In genomic region chrX:154026136-154026806, GRCh38 we compare ENCODE assay signal across 20 cellular contexts. TPM values are rescaled to one million over a fixed set of nuclear protein-coding genes. Genes with fewer than 3 reads are reported as not detected.
A peak's percentile ranks its signal among the peaks of the same experiment; 100 is the strongest.
DNase-seq lines count a peak whose midpoint lies in the region; ATAC-seq and TF ChIP-seq lines count a peak whose summit lies in the region.
"Had no signal": no experiment of that assay in that cellular context is flagged by ENCODE, and none has a peak within 500 bp of the region (broad histone marks: within the 10 kb centered on the region; RNA-seq: fewer than 3 reads in every experiment).

No MANE protein-coding gene starts in this region.

- peaks cover 18% of the 10 kb centered on the region for H3K36me3 ChIP-seq in suprapubic skin
- H3K36me3 ChIP-seq in CD8-positive, alpha-beta memory T cell (ENCODE audit: insufficient read depth, low read length): no peaks in the 10 kb centered on the region

- H3K4me3 ChIP-seq in suprapubic skin (no peak overlapping the region), lower leg skin (ENCODE audit: low read depth, poor library complexity, severe bottlenecking) (no peak overlapping the region)
- H3K4me3 ChIP-seq in CD8-positive, alpha-beta memory T cell (ENCODE audit: low read length): no peak overlapping the region

- H3K9me3 Mint-ChIP-seq in brain: peaks cover 0 to 13% (median 0%) of the 10 kb centered on the region in 5 experiments
- H3K9me3 Mint-ChIP-seq in CD8-positive, alpha-beta memory T cell: no peaks in the 10 kb centered on the region

- 83% methylated on average over 15 of the region's 16 CpGs for whole genome bisulfite sequencing in suprapubic skin
- 49 to 77% methylated on average over 13 to 16 of the region's 16 CpGs for WGBS in lower leg skin, 2 donors

- TF ChIP-seq EP300 in suprapubic skin (IDR thresholded peaks at IDR 0.05): no peak

- peaks cover 21% of the 10 kb centered on the region for H3K4me1 ChIP-seq in suprapubic skin
- H3K4me1 ChIP-seq in CD8-positive, alpha-beta memory T cell (ENCODE audit: insufficient read depth, low read length): peaks cover 1% of the 10 kb centered on the region

- peak overlapping the region; percentile 62 for H3K27ac ChIP-seq in suprapubic skin
- no peak overlapping the region for H3K27ac ChIP-seq in CD8-positive, alpha-beta memory T cell (ENCODE audit: low read depth, low read length)

- in situ Hi-C loops in G401 (cut with HindIII; ENCODE audit: low sequenced_read_pairs): no loop called here

- peaks cover 8% of the 10 kb centered on the region for H3K36me3 Mint-ChIP-seq in brain
- peaks cover 0 to 45% (median 4%) of the 10 kb centered on the region in 3 donors for H3K36me3 Mint-ChIP-seq in CD8-positive, alpha-beta memory T cell

- H3K27me3 Mint-ChIP-seq in brain: no peaks in the 10 kb centered on the region
- H3K27me3 Mint-ChIP-seq in CD8-positive, alpha-beta memory T cell: peaks cover 0 to 12% of the 10 kb centered on the region in 2 donors
- H3K27me3 Mint-ChIP-seq: B cell had no signal

- TF ChIP-seq CTCF in brain (conservative IDR thresholded peaks at IDR 0.05): no peak
- no peak for TF ChIP-seq CTCF in suprapubic skin (IDR thresholded peaks at IDR 0.05)
- TF ChIP-seq CTCF in lower leg skin (IDR thresholded peaks at IDR 0.05): no peak

- no peak for ATAC-seq in HG03565 (IDR thresholded peaks at IDR 0.05; ENCODE audit: unreplicated experiment)

- H3K27me3 ChIP-seq in suprapubic skin: no peaks in the 10 kb centered on the region
- H3K27me3 ChIP-seq in CD8-positive, alpha-beta memory T cell (ENCODE audit: insufficient read depth, low read length, poor library complexity, severe bottlenecking): no peaks in the 10 kb centered on the region

- no peak overlapping the region for H3K4me3 Mint-ChIP-seq in brain
- no peak overlapping the region for H3K4me3 Mint-ChIP-seq in CD8-positive, alpha-beta memory T cell
- H3K4me3 Mint-ChIP-seq: B cell had no signal

- H3K9me3 ChIP-seq in suprapubic skin: no peaks in the 10 kb centered on the region
- no peaks in the 10 kb centered on the region for H3K9me3 ChIP-seq in CD8-positive, alpha-beta memory T cell (ENCODE audit: low read length)
- H3K9me3 ChIP-seq: SK-N-SH had no signal

- H3K4me1 Mint-ChIP-seq in brain: peaks cover 28% of the 10 kb centered on the region
- peaks cover 4 to 13% (median 8%) of the 10 kb centered on the region in 3 donors for H3K4me1 Mint-ChIP-seq in CD8-positive, alpha-beta memory T cell
- H3K4me1 Mint-ChIP-seq: B cell had no signal

- DNase-seq in G401 (ENCODE audit: low spot score): peak; percentile 69
- peak; percentile 69 for DNase-seq in fibroblast of gingiva (ENCODE audit: low read depth)
- no peak for DNase-seq in suprapubic skin (ENCODE audit: low spot score in 2 of 2)
- no peak for DNase-seq in lower leg skin (ENCODE audit: low spot score in 2 of 2)
- no peak for DNase-seq in NCI-H1436 treated with DMSO at 0.1 percent for 48 hours (lab: John Stamatoyannopoulos, UW)
- DNase-seq in CD8-positive, alpha-beta memory T cell: no peak
- DNase-seq: ACHN, DMS153, EL, KG1, MV-4-11, NCI-H1417, NCI-H187 treated with DMSO at 0.1 percent for 48 hours, NCI-H2227 treated with DMSO at 0.1 percent for 48 hours, NCI-H524, SHP77 treated with DMSO at 0.1 percent for 48 hours, SK-N-SH had no signal

- TF ChIP-seq POLR2A in suprapubic skin (IDR thresholded peaks at IDR 0.05) (no peak), lower leg skin (IDR thresholded peaks at IDR 0.05) (no peak)

- intact Hi-C loops in lower leg skin (cut with DNase I; ENCODE audit: low total_unique reads): no loop called here

- POLR2A ChIA-PET in CD8-positive, alpha-beta memory T cell (lab: Charles Lee): no interaction called here

- CTCF ChIA-PET in CD8-positive, alpha-beta memory T cell (lab: Charles Lee): interaction anchor here (0.8 to 1.6 kb wide), 3 partner anchors 10 to 14 kb away, joined by 3 to 5 read pairs (median 4); no protein-coding TSS in a partner anchor

- peak overlapping the region in 3 of 5 experiments; percentile 73 to 83 (median 83) for H3K27ac Mint-ChIP-seq in brain
- peak overlapping the region in 2 of 8 donors; percentile 22 to 54 for H3K27ac Mint-ChIP-seq in CD8-positive, alpha-beta memory T cell

RNA-seq across cellular contexts. Expression of gene IRAK1, which starts 6.6 kb away (rescaled TPM):
- 140 and 144 TPM in 2 replicates for total RNA-seq in G401 (2014; rRNA removed; shearing (Covaris generic))
- 76.3 TPM for polyA plus RNA-seq in brain (ENCODE audit: insufficient read depth, low read depth, low replicate concordance)
- total RNA-seq in suprapubic skin: 10 to 100 TPM; 51.3 to 61.5 (median 58.3) TPM
- total RNA-seq in lower leg skin: 10 to 100 TPM; 57.5 to 67.4 (median 60.6) TPM
- 100 to 1,000 TPM; 208 to 214 TPM for total RNA-seq in CD8-positive, alpha-beta memory T cell
- 58.0 TPM for polyA plus RNA-seq in CD8-positive, alpha-beta memory T cell

RNA-seq across cellular contexts. Expression of gene TMEM187, which starts 53.7 kb away (rescaled TPM):
- total RNA-seq in G401 (2014; rRNA removed; shearing (Covaris generic)): 1.4 and 7.4 TPM in 2 replicates
- polyA plus RNA-seq in brain (ENCODE audit: insufficient read depth, low read depth, low replicate concordance): 11.9 TPM
- 10 to 100 TPM in 1 of 4 donors, 1 to 10 TPM in 3; 7.8 to 10.7 (median 8.6) TPM for total RNA-seq in suprapubic skin
- total RNA-seq in lower leg skin: 10 to 100 TPM; 10.1 to 21.6 (median 14.4) TPM
- 1 to 10 TPM; 3.3 to 3.5 TPM for total RNA-seq in CD8-positive, alpha-beta memory T cell
- polyA plus RNA-seq in CD8-positive, alpha-beta memory T cell: 17.2 TPM

RNA-seq across cellular contexts. Expression of gene HCFC1, which starts 54.7 kb away (rescaled TPM):
- 12.4 and 16.1 TPM in 2 replicates for total RNA-seq in G401 (2014; rRNA removed; shearing (Covaris generic))
- 81.4 TPM for polyA plus RNA-seq in brain (ENCODE audit: insufficient read depth, low read depth, low replicate concordance)
- total RNA-seq in suprapubic skin: 10 to 100 TPM; 51.9 to 72.2 (median 55.3) TPM
- total RNA-seq in lower leg skin: 10 to 100 TPM; 32.6 to 51.6 (median 40.9) TPM
- total RNA-seq in CD8-positive, alpha-beta memory T cell: 100 to 1,000 TPM; 152 to 156 TPM
- 12.4 TPM for polyA plus RNA-seq in CD8-positive, alpha-beta memory T cell

Comparison
In these comparisons a context has a peak if more than half of its experiments do, and no peak if none do; other contexts are left out.
1. DNase-seq: peak in G401 (single experiment) and fibroblast of gingiva (single experiment); none in suprapubic skin (0 of 2), lower leg skin (0 of 2), NCI-H1436 treated with DMSO at 0.1 percent for 48 hours (single experiment) and CD8-positive, alpha-beta memory T cell (0 of 5).